13 cellular contexts compared by ENCODE assay signal in the genomic region with DNA sequence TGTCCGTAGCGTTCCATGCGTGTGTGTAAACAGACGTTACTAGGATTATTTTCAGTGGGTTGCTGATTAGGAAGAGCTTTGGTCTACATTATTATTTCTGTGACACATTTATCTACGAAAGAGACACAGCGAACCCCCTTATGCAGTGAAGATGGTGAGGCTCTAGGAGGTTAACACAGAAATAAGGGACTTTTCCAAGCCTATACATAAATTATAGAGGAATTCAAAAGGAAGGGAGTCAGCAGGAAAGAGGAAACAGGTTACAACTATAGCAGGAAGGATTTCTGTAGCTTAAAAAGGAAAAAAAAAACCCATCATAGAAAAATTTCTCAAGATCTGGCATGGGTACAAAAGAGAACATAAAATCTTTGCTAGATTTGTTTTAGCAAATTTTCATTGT. TPM values are rescaled to one million over a fixed set of nuclear protein-coding genes. Genes with fewer than 3 reads are reported as not detected.
"Had no signal": no experiment of that assay in that cellular context is flagged by ENCODE, and none has a peak within 500 bp of the region (broad histone marks: within the 10 kb centered on the region; RNA-seq: fewer than 3 reads in every experiment).

No MANE protein-coding gene starts in this region.

- H3K27ac Mint-ChIP-seq: activated CD8-positive, alpha-beta memory T cell treated with anti-CD3 and anti-CD28 coated beads, Interleukin-2, amount 10 ng/mL, durations not matched to agents 7 days and 5 days; activated T-cell treated with anti-CD3 and anti-CD28 coated beads, Interleukin-2, amount 50 U/mL, for 24 hours; immature natural killer cell; stimulated activated naive CD8-positive, alpha-beta T cell treated with anti-CD3 and anti-CD28 coated beads, Interleukin-15, amount 100 ng/mL, for 72 hours had no signal

- ATAC-seq: activated CD8-positive, alpha-beta memory T cell treated with anti-CD3 and anti-CD28 coated beads, Interleukin-2, amount 10 ng/mL, durations not matched to agents 7 days and 5 days had no signal

- H3K4me3 Mint-ChIP-seq: activated CD8-positive, alpha-beta memory T cell treated with anti-CD3 and anti-CD28 coated beads, Interleukin-2, amount 10 ng/mL, durations not matched to agents 7 days and 5 days; activated T-cell treated with anti-CD3 and anti-CD28 coated beads, Interleukin-2, amount 50 U/mL, for 24 hours; immature natural killer cell had no signal

- DNase-seq: activated CD4-positive, alpha-beta T cell treated with anti-CD3 and anti-CD28 coated beads for 1 hour; activated CD8-positive, alpha-beta memory T cell treated with anti-CD3 and anti-CD28 coated beads, Interleukin-2, amount 10 ng/mL, durations not matched to agents 7 days and 5 days; activated naive CD4-positive, alpha-beta T cell; activated T-cell treated with anti-CD3 and anti-CD28 coated beads, Interleukin-2, amount 50 U/mL, for 24 hours; colonic mucosa; effector CD8-positive, alpha-beta T cell; immature natural killer cell; stimulated activated CD4-positive, alpha-beta T cell treated with anti-CD3 and anti-CD28 coated beads, Interleukin-4, amount 100 ng/mL, for 24 hours; stimulated activated naive CD8-positive, alpha-beta T cell treated with anti-CD3 and anti-CD28 coated beads, Interleukin-15, amount 100 ng/mL, for 72 hours; SW 1271; testis had no signal

- H3K4me1 ChIP-seq: ascending aorta, colonic mucosa had no signal

- H3K9me3 Mint-ChIP-seq: stimulated activated naive CD8-positive, alpha-beta T cell treated with anti-CD3 and anti-CD28 coated beads, Interleukin-15, amount 100 ng/mL, for 72 hours had no signal

- H3K9me3 ChIP-seq: ascending aorta, colonic mucosa, ovary, testis had no signal

- H3K36me3 Mint-ChIP-seq: activated CD8-positive, alpha-beta memory T cell treated with anti-CD3 and anti-CD28 coated beads, Interleukin-2, amount 10 ng/mL, durations not matched to agents 7 days and 5 days had no signal

- H3K27ac ChIP-seq: ascending aorta, colonic mucosa, ovary, testis had no signal

- H3K4me3 ChIP-seq: colonic mucosa, ovary, testis had no signal

- H3K36me3 ChIP-seq: ascending aorta, colonic mucosa, ovary had no signal

- H3K27me3 ChIP-seq: ascending aorta, colonic mucosa, ovary, testis had no signal

RNA-seq across cellular contexts. Expression of gene RAMACL, which starts 53.4 kb away (rescaled TPM):
- total RNA-seq: ascending aorta had no signal
